In genomic region chr13:29883941-29884518, GRCh38 we compare ENCODE assay signal across 21 cellular contexts. TPM values are rescaled to one million over a fixed set of nuclear protein-coding genes. Genes with fewer than 3 reads are reported as not detected.
DNase-seq lines count a peak whose midpoint lies in the region; ATAC-seq, FAIRE-seq and TF ChIP-seq lines count a peak whose summit lies in the region.
"Had no signal": no experiment of that assay in that cellular context is flagged by ENCODE, and none has a peak within 500 bp of the region (broad histone marks: within the 10 kb centered on the region; RNA-seq: fewer than 3 reads in every experiment).

No MANE protein-coding gene starts in this region.

- DNase-seq in AG10803 (ENCODE audit: low read depth) (peak; percentile 21), RPMI7951 (ENCODE audit: low read depth) (peak; percentile 35), fibroblast of the aortic adventitia (ENCODE audit: low read depth) (peak; percentile 63), osteoblast (ENCODE audit: insufficient read length, low spot score, missing footprints) (peak; percentile 84), frontal cortex (ENCODE audit: low spot score in 2 of 2) (no peak), UCSD-AML1 (lab: John Stamatoyannopoulos, UW; ENCODE audit: unreplicated experiment) (no peak), osteocyte (ENCODE audit: extremely low spot score, unreplicated experiment) (no peak)
- DNase-seq: activated CD4-positive, alpha-beta T cell treated with anti-CD3 and anti-CD28 coated beads, Interleukin-2, amount 50 U/mL, for 48 hours; activated naive CD4-positive, alpha-beta T cell treated with anti-CD3 and anti-CD28 coated beads for 36 hours; CD4-positive, alpha-beta T cell; DMS79 treated with DMSO at 0.1 percent for 48 hours; naive thymus-derived CD4-positive, alpha-beta T cell; NCI-H510A treated with DMSO at 0.1 percent for 48 hours; SHP77 treated with DMSO at 0.1 percent for 48 hours; stimulated activated CD4-positive, alpha-beta T cell treated with anti-CD3 and anti-CD28 coated beads, Interleukin-12 subunit alpha, Interleukin-12 subunit beta, amount 100 ng/mL, for 4 hours had no signal

- H3K4me2 ChIP-seq in osteoblast (ENCODE audit: insufficient read depth, low read length), result no peak overlapping the region

- H3K9me3 ChIP-seq in osteoblast (ENCODE audit: low read depth, low read length), result no peaks in the 10 kb centered on the region
- H3K9me3 ChIP-seq: tibial nerve had no signal

- no peaks in the 10 kb centered on the region for H3K4me1 ChIP-seq in osteoblast (ENCODE audit: insufficient read depth, low read length)

- no peaks in the 10 kb centered on the region for H3K27me3 ChIP-seq in osteoblast (ENCODE audit: insufficient read depth, low read length)
- H3K27me3 ChIP-seq: tibial nerve had no signal

- no peak overlapping the region for H3K27ac ChIP-seq in osteoblast (ENCODE audit: low read depth, low read length)
- H3K27ac ChIP-seq: epithelial cell of prostate had no signal

- no peak for ATAC-seq in GM21360 (IDR thresholded peaks at IDR 0.05; ENCODE audit: unreplicated experiment)
- ATAC-seq: K562; naive thymus-derived CD4-positive, alpha-beta T cell had no signal

- H3K36me3 Mint-ChIP-seq in osteocyte (ENCODE audit: unreplicated experiment), result no peaks in the 10 kb centered on the region
- H3K36me3 Mint-ChIP-seq: naive thymus-derived CD4-positive, alpha-beta T cell had no signal

- no peaks in the 10 kb centered on the region for H4K20me1 ChIP-seq in osteoblast (ENCODE audit: insufficient read depth, low read length)

- H3K9me3 Mint-ChIP-seq in osteocyte (ENCODE audit: unreplicated experiment), result no peaks in the 10 kb centered on the region
- H3K9me3 Mint-ChIP-seq: activated naive CD4-positive, alpha-beta T cell treated with anti-CD3 and anti-CD28 coated beads for 36 hours; CD4-positive, alpha-beta T cell; naive thymus-derived CD4-positive, alpha-beta T cell; T-helper 1 cell treated with Interleukin-12 subunit alpha and Interleukin-12 subunit beta and Interleukin-4 antibody, amounts not matched to agents 30 μg/mL and 1 μg/mL, for 36 hours had no signal

- no peak overlapping the region for H3K4me3 ChIP-seq in AG10803 (ENCODE audit: low read length)
- H3K4me3 ChIP-seq in fibroblast of the aortic adventitia (ENCODE audit: low read depth, low read length), result no peak overlapping the region
- no peak overlapping the region for H3K4me3 ChIP-seq in osteoblast (ENCODE audit: insufficient read depth, low read length)
- H3K4me3 ChIP-seq: K562, lung, tibial nerve had no signal

- H3K4me3 Mint-ChIP-seq in osteocyte (ENCODE audit: unreplicated experiment), result no peak overlapping the region
- H3K4me3 Mint-ChIP-seq: activated naive CD4-positive, alpha-beta T cell treated with anti-CD3 and anti-CD28 coated beads for 36 hours; CD4-positive, alpha-beta T cell; naive thymus-derived CD4-positive, alpha-beta T cell; T-helper 1 cell treated with Interleukin-12 subunit alpha and Interleukin-12 subunit beta and Interleukin-4 antibody, amounts not matched to agents 30 μg/mL and 1 μg/mL, for 36 hours had no signal

- H3K79me2 ChIP-seq in osteoblast (ENCODE audit: insufficient read depth, low read length), result no peaks in the 10 kb centered on the region

- no peaks in the 10 kb centered on the region for H3K27me3 Mint-ChIP-seq in osteocyte (ENCODE audit: unreplicated experiment)

- TF ChIP-seq CTCF in AG10803 (conservative IDR thresholded peaks at IDR 0.05; ENCODE audit: low read length), result no peak
- no peak for TF ChIP-seq CTCF in fibroblast of the aortic adventitia (IDR thresholded peaks at IDR 0.05; ENCODE audit: insufficient read depth, low read length)
- TF ChIP-seq CTCF in osteoblast (IDR thresholded peaks at IDR 0.05; ENCODE audit: extremely low read depth, low read depth, low read length), result no peak
- no peak for TF ChIP-seq CTCF in osteocyte (IDR thresholded peaks at IDR 0.05)

- peaks cover 10% of the 10 kb centered on the region for H3K4me1 Mint-ChIP-seq in osteocyte (ENCODE audit: unreplicated experiment)

- no peak overlapping the region for H3K27ac Mint-ChIP-seq in osteocyte (ENCODE audit: unreplicated experiment)
- H3K27ac Mint-ChIP-seq: activated naive CD4-positive, alpha-beta T cell treated with anti-CD3 and anti-CD28 coated beads for 36 hours; CD4-positive, alpha-beta T cell; naive thymus-derived CD4-positive, alpha-beta T cell; T-helper 1 cell treated with Interleukin-12 subunit alpha and Interleukin-12 subunit beta and Interleukin-4 antibody, amounts not matched to agents 30 μg/mL and 1 μg/mL, for 36 hours had no signal

- H3K36me3 ChIP-seq in osteoblast (ENCODE audit: insufficient read depth, low read length), result no peaks in the 10 kb centered on the region
- H3K36me3 ChIP-seq: tibial nerve had no signal

- no peak for FAIRE-seq in frontal cortex (lab: Jason Lieb, UNC)
- FAIRE-seq: K562 had no signal

- H2AFZ ChIP-seq in osteoblast (ENCODE audit: low read length), result no peak overlapping the region

RNA-seq across cellular contexts. Expression of gene UBL3, which starts 33.6 kb away (rescaled TPM):
- total RNA-seq in RPMI7951 (2014; rRNA removed; shearing (Covaris generic)), result 20.1 and 24.5 TPM in 2 replicates
- total RNA-seq in fibroblast of the aortic adventitia (ENCODE audit: low replicate concordance), result 21.1 and 57.7 TPM in 2 replicates
- 42.4 and 44.5 TPM in 2 replicates for total RNA-seq in osteoblast
- 62.0 TPM for total RNA-seq in frontal cortex
- 26.0 and 28.3 TPM in 2 replicates for total RNA-seq in osteocyte

Comparison
In these comparisons a context has a peak if more than half of its experiments do, and no peak if none do; other contexts are left out.
1. DNase-seq: peak in AG10803 (single experiment), RPMI7951 (single experiment), fibroblast of the aortic adventitia (single experiment) and osteoblast (single experiment); none in frontal cortex (0 of 2), UCSD-AML1 (single experiment) and osteocyte (single experiment).